In the genomic region with DNA sequence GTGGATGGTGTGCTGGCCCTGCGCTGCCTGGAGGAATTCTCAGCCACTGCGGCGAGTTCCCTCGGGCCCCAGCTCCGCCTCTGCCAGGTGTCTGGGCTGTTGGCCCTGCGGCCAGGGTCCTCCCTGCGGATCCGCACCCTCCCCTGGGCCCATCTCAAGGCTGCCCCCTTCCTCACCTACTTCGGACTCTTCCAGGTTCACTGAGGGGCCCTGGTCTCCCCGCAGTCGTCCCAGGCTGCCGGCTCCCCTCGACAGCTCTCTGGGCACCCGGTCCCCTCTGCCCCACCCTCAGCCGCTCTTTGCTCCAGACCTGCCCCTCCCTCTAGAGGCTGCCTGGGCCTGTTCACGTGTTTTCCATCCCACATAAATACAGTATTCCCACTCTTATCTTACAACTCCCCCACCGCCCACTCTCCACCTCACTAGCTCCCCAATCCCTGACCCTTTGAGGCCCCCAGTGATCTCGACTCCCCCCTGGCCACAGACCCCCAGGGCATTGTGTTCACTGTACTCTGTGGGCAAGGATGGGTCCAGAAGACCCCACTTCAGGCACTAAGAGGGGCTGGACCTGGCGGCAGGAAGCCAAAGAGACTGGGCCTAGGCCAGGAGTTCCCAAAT, we compare ENCODE assay signal across 1 cellular context.
TF ChIP-seq lines count a peak whose summit lies in the region.

No MANE protein-coding gene starts in this region.

TF ChIP-seq in HepG2, 621 proteins besides CTCF, POLR2A, EP300 and RAD21 (continued from another document):
- TF ChIP-seq, protein P1, sequence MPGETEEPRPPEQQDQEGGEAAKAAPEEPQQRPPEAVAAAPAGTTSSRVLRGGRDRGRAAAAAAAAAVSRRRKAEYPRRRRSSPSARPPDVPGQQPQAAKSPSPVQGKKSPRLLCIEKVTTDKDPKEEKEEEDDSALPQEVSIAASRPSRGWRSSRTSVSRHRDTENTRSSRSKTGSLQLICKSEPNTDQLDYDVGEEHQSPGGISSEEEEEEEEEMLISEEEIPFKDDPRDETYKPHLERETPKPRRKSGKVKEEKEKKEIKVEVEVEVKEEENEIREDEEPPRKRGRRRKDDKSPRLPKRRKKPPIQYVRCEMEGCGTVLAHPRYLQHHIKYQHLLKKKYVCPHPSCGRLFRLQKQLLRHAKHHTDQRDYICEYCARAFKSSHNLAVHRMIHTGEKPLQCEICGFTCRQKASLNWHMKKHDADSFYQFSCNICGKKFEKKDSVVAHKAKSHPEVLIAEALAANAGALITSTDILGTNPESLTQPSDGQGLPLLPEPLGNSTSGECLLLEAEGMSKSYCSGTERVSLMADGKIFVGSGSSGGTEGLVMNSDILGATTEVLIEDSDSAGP (CRISPR knock-in tag; IDR thresholded peaks at IDR 0.05; ENCODE audit: borderline replicate concordance) = peak; percentile 22; the same call in 1 of the 2 replicates
- 0 out of 2 replicates have a peak, but pooled peaks have one; percentile 4 for TF ChIP-seq ZSCAN29 (CRISPR knock-in tag; conservative IDR thresholded peaks at IDR 0.05)
- TF ChIP-seq DMAP1 (CRISPR knock-in tag; IDR thresholded peaks at IDR 0.05) = peak; percentile 16; the same call in 1 of the 2 replicates
- 0 out of 2 replicates have a peak, but pooled peaks have one; percentile 40 for TF ChIP-seq ZNF337 (CRISPR knock-in tag; IDR thresholded peaks at IDR 0.05; ENCODE audit: borderline replicate concordance, low read depth)
- no peak for TF ChIP-seq SOX6 (IDR thresholded peaks at IDR 0.05)
- 0 out of 2 replicates have a peak, but pooled peaks have one; percentile 25 for TF ChIP-seq SOX6 (CRISPR knock-in tag; IDR thresholded peaks at IDR 0.05)
- TF ChIP-seq, protein P2, sequence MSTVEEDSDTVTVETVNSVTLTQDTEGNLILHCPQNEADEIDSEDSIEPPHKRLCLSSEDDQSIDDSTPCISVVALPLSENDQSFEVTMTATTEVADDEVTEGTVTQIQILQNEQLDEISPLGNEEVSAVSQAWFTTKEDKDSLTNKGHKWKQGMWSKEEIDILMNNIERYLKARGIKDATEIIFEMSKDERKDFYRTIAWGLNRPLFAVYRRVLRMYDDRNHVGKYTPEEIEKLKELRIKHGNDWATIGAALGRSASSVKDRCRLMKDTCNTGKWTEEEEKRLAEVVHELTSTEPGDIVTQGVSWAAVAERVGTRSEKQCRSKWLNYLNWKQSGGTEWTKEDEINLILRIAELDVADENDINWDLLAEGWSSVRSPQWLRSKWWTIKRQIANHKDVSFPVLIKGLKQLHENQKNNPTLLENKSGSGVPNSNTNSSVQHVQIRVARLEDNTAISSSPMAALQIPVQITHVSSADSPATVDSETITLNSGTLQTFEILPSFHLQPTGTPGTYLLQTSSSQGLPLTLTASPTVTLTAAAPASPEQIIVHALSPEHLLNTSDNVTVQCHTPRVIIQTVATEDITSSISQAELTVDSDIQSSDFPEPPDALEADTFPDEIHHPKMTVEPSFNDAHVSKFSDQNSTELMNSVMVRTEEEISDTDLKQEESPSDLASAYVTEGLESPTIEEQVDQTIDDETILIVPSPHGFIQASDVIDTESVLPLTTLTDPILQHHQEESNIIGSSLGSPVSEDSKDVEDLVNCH (CRISPR knock-in tag; IDR thresholded peaks at IDR 0.05) = no peak
- peak; percentile 36 for TF ChIP-seq XRCC5 (optimal IDR thresholded peaks at IDR 0.05; ENCODE audit: low read length)
- 0 out of 2 replicates have a peak, but pooled peaks have one; percentile 24 for TF ChIP-seq KDM4B (CRISPR knock-in tag; IDR thresholded peaks at IDR 0.05)
- peak; percentile 75 for TF ChIP-seq SP5 (CRISPR knock-in tag; IDR thresholded peaks at IDR 0.05; ENCODE audit: borderline replicate concordance, low read depth)
- TF ChIP-seq, protein P3, sequence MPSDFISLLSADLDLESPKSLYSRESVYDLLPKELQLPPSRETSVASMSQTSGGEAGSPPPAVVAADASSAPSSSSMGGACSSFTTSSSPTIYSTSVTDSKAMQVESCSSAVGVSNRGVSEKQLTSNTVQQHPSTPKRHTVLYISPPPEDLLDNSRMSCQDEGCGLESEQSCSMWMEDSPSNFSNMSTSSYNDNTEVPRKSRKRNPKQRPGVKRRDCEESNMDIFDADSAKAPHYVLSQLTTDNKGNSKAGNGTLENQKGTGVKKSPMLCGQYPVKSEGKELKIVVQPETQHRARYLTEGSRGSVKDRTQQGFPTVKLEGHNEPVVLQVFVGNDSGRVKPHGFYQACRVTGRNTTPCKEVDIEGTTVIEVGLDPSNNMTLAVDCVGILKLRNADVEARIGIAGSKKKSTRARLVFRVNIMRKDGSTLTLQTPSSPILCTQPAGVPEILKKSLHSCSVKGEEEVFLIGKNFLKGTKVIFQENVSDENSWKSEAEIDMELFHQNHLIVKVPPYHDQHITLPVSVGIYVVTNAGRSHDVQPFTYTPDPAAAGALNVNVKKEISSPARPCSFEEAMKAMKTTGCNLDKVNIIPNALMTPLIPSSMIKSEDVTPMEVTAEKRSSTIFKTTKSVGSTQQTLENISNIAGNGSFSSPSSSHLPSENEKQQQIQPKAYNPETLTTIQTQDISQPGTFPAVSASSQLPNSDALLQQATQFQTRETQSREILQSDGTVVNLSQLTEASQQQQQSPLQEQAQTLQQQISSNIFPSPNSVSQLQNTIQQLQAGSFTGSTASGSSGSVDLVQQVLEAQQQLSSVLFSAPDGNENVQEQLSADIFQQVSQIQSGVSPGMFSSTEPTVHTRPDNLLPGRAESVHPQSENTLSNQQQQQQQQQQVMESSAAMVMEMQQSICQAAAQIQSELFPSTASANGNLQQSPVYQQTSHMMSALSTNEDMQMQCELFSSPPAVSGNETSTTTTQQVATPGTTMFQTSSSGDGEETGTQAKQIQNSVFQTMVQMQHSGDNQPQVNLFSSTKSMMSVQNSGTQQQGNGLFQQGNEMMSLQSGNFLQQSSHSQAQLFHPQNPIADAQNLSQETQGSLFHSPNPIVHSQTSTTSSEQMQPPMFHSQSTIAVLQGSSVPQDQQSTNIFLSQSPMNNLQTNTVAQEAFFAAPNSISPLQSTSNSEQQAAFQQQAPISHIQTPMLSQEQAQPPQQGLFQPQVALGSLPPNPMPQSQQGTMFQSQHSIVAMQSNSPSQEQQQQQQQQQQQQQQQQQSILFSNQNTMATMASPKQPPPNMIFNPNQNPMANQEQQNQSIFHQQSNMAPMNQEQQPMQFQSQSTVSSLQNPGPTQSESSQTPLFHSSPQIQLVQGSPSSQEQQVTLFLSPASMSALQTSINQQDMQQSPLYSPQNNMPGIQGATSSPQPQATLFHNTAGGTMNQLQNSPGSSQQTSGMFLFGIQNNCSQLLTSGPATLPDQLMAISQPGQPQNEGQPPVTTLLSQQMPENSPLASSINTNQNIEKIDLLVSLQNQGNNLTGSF (CRISPR knock-in tag; IDR thresholded peaks at IDR 0.05) = peak; percentile 55; the same call in 1 of the 2 replicates
- 0 out of 2 replicates have a peak, but pooled peaks have one; percentile 21 for TF ChIP-seq TAF1 (CRISPR knock-in tag; IDR thresholded peaks at IDR 0.05)
- TF ChIP-seq, protein P4, sequence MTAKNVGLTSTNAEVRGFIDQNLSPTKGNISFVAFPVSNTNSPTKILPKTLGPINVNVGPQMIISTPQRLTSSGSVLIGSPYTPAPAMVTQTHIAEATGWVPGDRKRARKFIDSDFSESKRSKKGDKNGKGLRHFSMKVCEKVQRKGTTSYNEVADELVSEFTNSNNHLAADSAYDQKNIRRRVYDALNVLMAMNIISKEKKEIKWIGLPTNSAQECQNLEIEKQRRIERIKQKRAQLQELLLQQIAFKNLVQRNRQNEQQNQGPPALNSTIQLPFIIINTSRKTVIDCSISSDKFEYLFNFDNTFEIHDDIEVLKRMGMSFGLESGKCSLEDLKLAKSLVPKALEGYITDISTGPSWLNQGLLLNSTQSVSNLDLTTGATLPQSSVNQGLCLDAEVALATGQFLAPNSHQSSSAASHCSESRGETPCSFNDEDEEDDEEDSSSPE (CRISPR knock-in tag; IDR thresholded peaks at IDR 0.05) = peak; percentile 47; the same call in 1 of the 2 replicates
- peak; percentile 42; the same call in 1 of the 2 replicates for TF ChIP-seq GABPB1 (CRISPR knock-in tag; IDR thresholded peaks at IDR 0.05)
- TF ChIP-seq FOXK1 (CRISPR knock-in tag; IDR thresholded peaks at IDR 0.05; ENCODE audit: borderline replicate concordance, low read depth) = peak; percentile 31; the same call in 1 of the 2 replicates
- no peak for TF ChIP-seq BCL6 (CRISPR knock-in tag; IDR thresholded peaks at IDR 0.05)
- TF ChIP-seq, protein P5, sequence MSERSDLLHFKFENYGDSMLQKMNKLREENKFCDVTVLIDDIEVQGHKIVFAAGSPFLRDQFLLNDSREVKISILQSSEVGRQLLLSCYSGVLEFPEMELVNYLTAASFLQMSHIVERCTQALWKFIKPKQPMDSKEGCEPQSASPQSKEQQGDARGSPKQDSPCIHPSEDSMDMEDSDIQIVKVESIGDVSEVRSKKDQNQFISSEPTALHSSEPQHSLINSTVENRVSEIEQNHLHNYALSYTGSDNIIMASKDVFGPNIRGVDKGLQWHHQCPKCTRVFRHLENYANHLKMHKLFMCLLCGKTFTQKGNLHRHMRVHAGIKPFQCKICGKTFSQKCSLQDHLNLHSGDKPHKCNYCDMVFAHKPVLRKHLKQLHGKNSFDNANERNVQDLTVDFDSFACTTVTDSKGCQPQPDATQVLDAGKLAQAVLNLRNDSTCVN (CRISPR knock-in tag; IDR thresholded peaks at IDR 0.05; ENCODE audit: borderline replicate concordance) = 0 out of 2 replicates have a peak, but pooled peaks have one; percentile 61
- TF ChIP-seq ZNF547 (CRISPR knock-in tag; IDR thresholded peaks at IDR 0.05) = peak; percentile 41; the same call in 1 of the 2 replicates
- peak; percentile 51; the same call in 1 of the 2 replicates for TF ChIP-seq ZSCAN31 (CRISPR knock-in tag; IDR thresholded peaks at IDR 0.05; ENCODE audit: low read depth)
- TF ChIP-seq YEATS4 (CRISPR knock-in tag; IDR thresholded peaks at IDR 0.05; ENCODE audit: borderline replicate concordance) = peak; percentile 32; the same call in 1 of the 2 replicates
- no peak for TF ChIP-seq ZNF678 (CRISPR knock-in tag; IDR thresholded peaks at IDR 0.05)
- peak; percentile 48; the same call in 1 of the 2 replicates for TF ChIP-seq HOXA5 (CRISPR knock-in tag; IDR thresholded peaks at IDR 0.05)
